Comparison of ENCODE assay signal across 14 cellular contexts in genomic region chr15:74443100-74443909, GRCh38. TPM values are rescaled to one million over a fixed set of nuclear protein-coding genes. Genes with fewer than 3 reads are reported as not detected.
DNase-seq lines count a peak whose midpoint lies in the region; ATAC-seq and TF ChIP-seq lines count a peak whose summit lies in the region.
"Had no signal": no experiment of that assay in that cellular context is flagged by ENCODE, and none has a peak within 500 bp of the region (broad histone marks: within the 10 kb centered on the region; RNA-seq: fewer than 3 reads in every experiment).

No MANE protein-coding gene starts in this region.

- no peaks in the 10 kb centered on the region for H3K9me3 ChIP-seq in WERI-Rb-1 (ENCODE audit: severe bottlenecking)
- H3K9me3 ChIP-seq: neutrophil had no signal

- H3K9me3 Mint-ChIP-seq in natural killer cell treated with Interleukin-12 subunit alpha and Interleukin-12 subunit beta and Interleukin-15 and Interleukin-18, amount 100 ng/mL, for 72 hours = no peaks in the 10 kb centered on the region
- H3K9me3 Mint-ChIP-seq in natural killer cell (no peaks in the 10 kb centered on the region), nephron progenitor cell (no peaks in the 10 kb centered on the region)
- H3K9me3 Mint-ChIP-seq: activated CD4-positive, alpha-beta memory T cell treated with anti-CD3 and anti-CD28 coated beads for 36 hours had no signal

- H3K27me3 ChIP-seq in WERI-Rb-1 (ENCODE audit: insufficient read depth, low read depth, severe bottlenecking) = no peaks in the 10 kb centered on the region
- H3K27me3 ChIP-seq: neutrophil had no signal

- peaks cover 16% of the 10 kb centered on the region for H3K36me3 ChIP-seq in WERI-Rb-1

- no peak overlapping the region for H3K4me3 ChIP-seq in WERI-Rb-1 (ENCODE audit: low read depth, low read length)

- no peak for DNase-seq in natural killer cell treated with Interleukin-12 subunit alpha and Interleukin-12 subunit beta and Interleukin-15 and Interleukin-18, amount 100 ng/mL, for 72 hours (ENCODE audit: low spot score)
- DNase-seq in natural killer cell = no peak
- peak; percentile 33 for DNase-seq in dedifferentiated amniotic fluid mesenchymal stem cell (ENCODE audit: extremely low spot score)
- no peak for DNase-seq in nephron progenitor cell
- DNase-seq in DMS 273 treated with DMSO at 0.1 percent for 48 hours (lab: John Stamatoyannopoulos, UW) = no peak
- DNase-seq in NCI-H524 treated with DMSO at 0.1 percent for 48 hours (lab: John Stamatoyannopoulos, UW) = no peak
- DNase-seq in activated T-cell treated with anti-CD3 and anti-CD28 coated beads, Interleukin-2, amount 50 U/mL, for 1 hour = no peak
- DNase-seq in WERI-Rb-1 = no peak
- DNase-seq: activated CD4-positive, alpha-beta memory T cell treated with anti-CD3 and anti-CD28 coated beads for 36 hours; central memory CD4-positive, alpha-beta T cell; NCI-H2029 treated with DMSO at 0.1 percent for 48 hours; Right ventricle myocardium superior; stimulated activated CD4-positive, alpha-beta T cell treated with anti-CD3 and anti-CD28 coated beads, Interleukin-12 subunit alpha, Interleukin-12 subunit beta, amount 100 ng/mL, for 4 hours had no signal

- ATAC-seq in natural killer cell treated with Interleukin-12 subunit alpha and Interleukin-12 subunit beta and Interleukin-15 and Interleukin-18, amount 100 ng/mL, for 72 hours = no peak
- ATAC-seq in natural killer cell = no peak

- no peak overlapping the region for H3K27ac ChIP-seq in WERI-Rb-1
- H3K27ac ChIP-seq: neutrophil had no signal

- peak overlapping the region; percentile 25 to 64 for H3K27ac Mint-ChIP-seq in natural killer cell treated with Interleukin-12 subunit alpha and Interleukin-12 subunit beta and Interleukin-15 and Interleukin-18, amount 100 ng/mL, for 72 hours
- H3K27ac Mint-ChIP-seq in natural killer cell (no peak overlapping the region), nephron progenitor cell (peak overlapping the region; percentile 6)
- H3K27ac Mint-ChIP-seq: activated CD4-positive, alpha-beta memory T cell treated with anti-CD3 and anti-CD28 coated beads for 36 hours had no signal

- H3K27me3 Mint-ChIP-seq in natural killer cell treated with Interleukin-12 subunit alpha and Interleukin-12 subunit beta and Interleukin-15 and Interleukin-18, amount 100 ng/mL, for 72 hours = no peaks in the 10 kb centered on the region
- no peaks in the 10 kb centered on the region for H3K27me3 Mint-ChIP-seq in natural killer cell (ENCODE audit: low read depth in 2 of 2)
- peaks cover 9% of the 10 kb centered on the region for H3K27me3 Mint-ChIP-seq in nephron progenitor cell (ENCODE audit: low read depth, poor library complexity)
- H3K27me3 Mint-ChIP-seq: activated CD4-positive, alpha-beta memory T cell treated with anti-CD3 and anti-CD28 coated beads for 36 hours had no signal

- no peak overlapping the region for H3K4me3 Mint-ChIP-seq in natural killer cell treated with Interleukin-12 subunit alpha and Interleukin-12 subunit beta and Interleukin-15 and Interleukin-18, amount 100 ng/mL, for 72 hours
- H3K4me3 Mint-ChIP-seq in natural killer cell (no peak overlapping the region), nephron progenitor cell (no peak overlapping the region)
- H3K4me3 Mint-ChIP-seq: activated CD4-positive, alpha-beta memory T cell treated with anti-CD3 and anti-CD28 coated beads for 36 hours had no signal

- H3K4me1 Mint-ChIP-seq in natural killer cell treated with Interleukin-12 subunit alpha and Interleukin-12 subunit beta and Interleukin-15 and Interleukin-18, amount 100 ng/mL, for 72 hours (ENCODE audit: low read depth in 2 of 2) = peaks cover 6 to 7% of the 10 kb centered on the region in 2 donors
- H3K4me1 Mint-ChIP-seq in natural killer cell (peaks cover 0 to 6% of the 10 kb centered on the region in 2 donors), nephron progenitor cell (peaks cover 23% of the 10 kb centered on the region)

- intact Hi-C loops in natural killer cell (cut with micrococcal nuclease) = no loop called here

- peaks cover 5% of the 10 kb centered on the region for H3K36me3 Mint-ChIP-seq in natural killer cell treated with Interleukin-12 subunit alpha and Interleukin-12 subunit beta and Interleukin-15 and Interleukin-18, amount 100 ng/mL, for 72 hours
- peaks cover 21% of the 10 kb centered on the region for H3K36me3 Mint-ChIP-seq in natural killer cell
- H3K36me3 Mint-ChIP-seq in nephron progenitor cell (ENCODE audit: low read depth) = peaks cover 29% of the 10 kb centered on the region

- no peak for TF ChIP-seq CTCF in natural killer cell (IDR thresholded peaks at IDR 0.05)
- no peak for TF ChIP-seq CTCF in nephron progenitor cell (IDR thresholded peaks at IDR 0.05)
- no peak for TF ChIP-seq CTCF in WERI-Rb-1 (IDR thresholded peaks at IDR 0.05; ENCODE audit: low read depth, low read length)

RNA-seq across cellular contexts. Expression of gene SEMA7A, which starts 9.5 kb away (rescaled TPM):
- 10 to 100 TPM; 32.1 to 40.8 TPM for total RNA-seq in natural killer cell treated with Interleukin-12 subunit alpha and Interleukin-12 subunit beta and Interleukin-15 and Interleukin-18, amount 100 ng/mL, for 72 hours
- 10 to 100 TPM in 1 of 3 donors, 1 to 10 TPM in 2; 4.7 to 46.2 (median 9.0) TPM for total RNA-seq in natural killer cell

RNA-seq across cellular contexts. Expression of gene UBL7, which starts 17.7 kb away (rescaled TPM):
- total RNA-seq in natural killer cell treated with Interleukin-12 subunit alpha and Interleukin-12 subunit beta and Interleukin-15 and Interleukin-18, amount 100 ng/mL, for 72 hours = 10 to 100 TPM; 34.3 to 38.9 TPM
- total RNA-seq in natural killer cell = 10 to 100 TPM; 25.1 to 38.7 (median 29.0) TPM

Comparison
In these comparisons a context has a peak if more than half of its experiments do, and no peak if none do; other contexts are left out.
1. H3K27ac Mint-ChIP-seq: peak in natural killer cell treated with Interleukin-12 subunit alpha and Interleukin-12 subunit beta and Interleukin-15 and Interleukin-18, amount 100 ng/mL, for 72 hours (2 of 2) and nephron progenitor cell (single experiment); none in natural killer cell (0 of 2).